8 cellular contexts compared by ENCODE assay signal in the genomic region with DNA sequence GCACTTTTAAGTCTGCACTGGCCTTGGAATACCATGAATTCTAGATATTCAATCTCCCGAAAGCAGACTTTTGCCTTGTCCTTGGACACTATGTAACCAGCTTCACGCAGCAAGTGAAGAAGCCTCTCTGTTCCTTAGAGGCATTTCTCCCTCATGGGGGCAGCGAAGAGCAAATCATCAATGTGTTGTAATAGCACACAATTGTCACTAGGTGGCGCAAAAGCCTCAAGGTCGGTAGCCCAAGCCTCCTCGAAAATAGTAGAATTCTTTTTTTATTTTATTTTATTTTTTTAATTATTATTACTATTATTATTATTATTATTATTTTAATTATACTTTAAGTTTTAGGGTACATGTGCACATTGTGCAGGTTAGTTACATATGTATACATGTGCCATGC.
A peak's percentile ranks its signal among the peaks of the same experiment; 100 is the strongest.
DNase-seq lines count a peak whose midpoint lies in the region; ATAC-seq lines count a peak whose summit lies in the region.

No MANE protein-coding gene starts in this region.

- ATAC-seq in GM18909 (IDR thresholded peaks at IDR 0.05; ENCODE audit: poor library complexity, unreplicated experiment) (peak; percentile 67), HG03521 (IDR thresholded peaks at IDR 0.05; ENCODE audit: unreplicated experiment) (peak; percentile 52)
- peak; percentile 33 to 41 for ATAC-seq in activated CD4-positive, CD25-positive, alpha-beta regulatory T cell treated with anti-CD3 and anti-CD28 coated beads, Interleukin-2, amount 50 U/mL, for 24 hours

- DNase-seq in CD1c-positive myeloid dendritic cell (ENCODE audit: extremely low spot score), result peak; percentile 65
- peak; percentile 26 for DNase-seq in NCI-H460 (ENCODE audit: extremely low read depth, low read depth)
- DNase-seq in cerebellum (ENCODE audit: low spot score), result peak; percentile 8
- DNase-seq in iris pigment epithelial cell (ENCODE audit: low read depth), result peak; percentile 38
- peak; percentile 7 to 27 for DNase-seq in stimulated activated CD4-positive, alpha-beta T cell treated with anti-CD3 and anti-CD28 coated beads, Interleukin-1b, Interleukin-23, amount 100 ng/mL, for 4 hours (ENCODE audit: low read depth in 2 of 2)

Comparison
In these comparisons a context has a peak if more than half of its experiments do, and no peak if none do; other contexts are left out.
1. Peak in every context shown above with its lines: DNase-seq and ATAC-seq.
2. DNase-seq: peak in every context shown above with its lines; median percentile 65 in CD1c-positive myeloid dendritic cell; 38 in iris pigment epithelial cell; 26 in NCI-H460; 17 in stimulated activated CD4-positive, alpha-beta T cell treated with anti-CD3 and anti-CD28 coated beads, Interleukin-1b, Interleukin-23, amount 100 ng/mL, for 4 hours; 8 in cerebellum.